In genomic region chr22:43923631-43924548, GRCh38 we compare ENCODE assay signal across 8 cellular contexts.
DNase-seq lines count a peak whose midpoint lies in the region; ATAC-seq, FAIRE-seq and TF ChIP-seq lines count a peak whose summit lies in the region.

PNPLA3 (plus strand) TSS chr22:43923805; CDS start chr22:43923912, 107 bp downstream.

- DNase-seq in GM19239 (ENCODE audit: insufficient read length, low spot score) (peak; percentile 66), NCI-H2227 treated with DMSO at 0.1 percent for 48 hours (lab: John Stamatoyannopoulos, UW) (peak; percentile 71), islet precursor cell (peak; percentile 98), smooth muscle cell of the brain vasculature (ENCODE audit: low read depth, low spot score) (peak; percentile 52), MM.1S (no peak)
- DNase-seq in activated CD4-positive, alpha-beta T cell treated with anti-CD3 and anti-CD28 coated beads for 1 hour: peak; percentile 59
- peak; percentile 36 to 48 for DNase-seq in central memory CD8-positive, alpha-beta T cell (ENCODE audit: low spot score in 2 of 2)

- no peak for TF ChIP-seq CTCF in MM.1S (IDR thresholded peaks at IDR 0.05; ENCODE audit: low read length)

- H3K9ac ChIP-seq in MM.1S (ENCODE audit: low read length): no peak within 1 kb of the TSS

- H3K36me3 ChIP-seq in MM.1S (replicated peaks; ENCODE audit: insufficient read depth, low read length): no peaks in the 10 kb centered on the region

- H3K4me2 ChIP-seq in MM.1S (ENCODE audit: low read depth, low read length): no peak within 1 kb of the TSS

- no peak for FAIRE-seq in GM19239 (lab: Jason Lieb, UNC)

- peaks cover 12% of the 10 kb centered on the region for H3K4me1 Mint-ChIP-seq in central memory CD8-positive, alpha-beta T cell

- H3K27ac Mint-ChIP-seq in central memory CD8-positive, alpha-beta T cell (ENCODE audit: low read depth): no peak within 1 kb of the TSS

- H3K36me3 Mint-ChIP-seq in central memory CD8-positive, alpha-beta T cell (ENCODE audit: insufficient read depth): peaks cover 2% of the 10 kb centered on the region

- H4K20me1 ChIP-seq in MM.1S (ENCODE audit: insufficient read depth, low read length): no peaks in the 10 kb centered on the region

- peak within 1 kb of the TSS; percentile 72 for H3K4me3 Mint-ChIP-seq in central memory CD8-positive, alpha-beta T cell

- H3F3A ChIP-seq in MM.1S (ENCODE audit: insufficient read depth, low read length): no peaks in the 10 kb centered on the region

- no peaks in the 10 kb centered on the region for H3K9me2 ChIP-seq in MM.1S (replicated peaks; ENCODE audit: insufficient read depth, low read length)

- H3K27ac ChIP-seq in MM.1S (ENCODE audit: low read length): no peak within 1 kb of the TSS

- ATAC-seq in central memory CD8-positive, alpha-beta T cell (replicated peaks; ENCODE audit: extremely low read depth, poor library complexity, severe bottlenecking): peak; percentile 85
- ATAC-seq in HG03571 (IDR thresholded peaks at IDR 0.05; ENCODE audit: unreplicated experiment): no peak

- H3K9me3 Mint-ChIP-seq in central memory CD8-positive, alpha-beta T cell: no peaks in the 10 kb centered on the region

- H3K79me2 ChIP-seq in MM.1S (ENCODE audit: low read length): no peaks in the 10 kb centered on the region

- H2AFZ ChIP-seq in MM.1S (ENCODE audit: low read length): no peak within 1 kb of the TSS

- no peaks in the 10 kb centered on the region for H3K4me1 ChIP-seq in MM.1S (ENCODE audit: low read length)

- no peak within 1 kb of the TSS for H3K4me3 ChIP-seq in MM.1S (ENCODE audit: low read length)

- H3K27me3 Mint-ChIP-seq in central memory CD8-positive, alpha-beta T cell: peaks cover 33% of the 10 kb centered on the region

- peaks cover 80% of the 10 kb centered on the region for H3K27me3 ChIP-seq in MM.1S (replicated peaks; ENCODE audit: insufficient read depth, low read length)

- no peaks in the 10 kb centered on the region for H3K9me3 ChIP-seq in MM.1S (replicated peaks; ENCODE audit: insufficient read depth, low read length)
